In the genomic region with DNA sequence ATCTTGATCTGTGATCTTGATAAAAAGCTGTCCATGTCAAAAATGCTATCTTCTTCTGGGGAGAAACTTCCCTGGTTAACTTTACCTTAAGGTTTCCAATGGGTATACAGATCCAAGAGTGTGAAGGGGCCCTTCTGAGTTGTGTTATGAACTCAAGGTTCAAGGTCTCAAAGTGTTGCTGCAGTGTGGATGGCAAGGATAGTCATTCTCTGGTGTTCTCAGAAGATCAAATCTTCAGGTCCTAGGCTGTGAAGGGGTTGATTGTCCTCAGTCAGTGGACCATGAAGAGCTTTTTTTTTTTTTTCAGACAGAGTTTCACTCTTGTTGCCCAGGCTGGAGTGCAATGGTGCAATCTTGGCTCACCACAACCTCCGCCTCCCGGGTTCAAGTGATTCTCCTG, we compare ENCODE assay signal across 16 cellular contexts.
DNase-seq lines count a peak whose midpoint lies in the region; ATAC-seq and TF ChIP-seq lines count a peak whose summit lies in the region.
"Had no signal": no experiment of that assay in that cellular context is flagged by ENCODE, and none has a peak within 500 bp of the region (broad histone marks: within the 10 kb centered on the region; RNA-seq: fewer than 3 reads in every experiment).

No MANE protein-coding gene starts in this region.

- in situ Hi-C loops in GM13976 (cut with MboI; ENCODE audit: low sequenced_read_pairs, unreplicated experiment), result no loop called here

- H3K27ac ChIP-seq in WERI-Rb-1, result no peak overlapping the region
- H3K27ac ChIP-seq: adrenal gland, epithelial cell of prostate, HL-60, psoas muscle, upper lobe of left lung, VCaP had no signal

- peak; percentile 63 for DNase-seq in DMS53 (lab: John Stamatoyannopoulos, UW)
- no peak for DNase-seq in putamen (ENCODE audit: low spot score)
- no peak for DNase-seq in WERI-Rb-1
- no peak for DNase-seq in GM13976 (ENCODE audit: low spot score)
- no peak for DNase-seq in nephron progenitor cell
- DNase-seq: adrenal gland, left cardiac atrium, NCI-H2081 treated with DMSO at 0.1 percent for 48 hours, psoas muscle, upper lobe of left lung had no signal

- H3K36me3 ChIP-seq in WERI-Rb-1, result no peaks in the 10 kb centered on the region
- H3K36me3 ChIP-seq: adrenal gland, upper lobe of left lung had no signal

- H3K4me3 Mint-ChIP-seq in nephron progenitor cell, result no peak overlapping the region

- peaks cover 41% of the 10 kb centered on the region for H3K9me3 Mint-ChIP-seq in nephron progenitor cell

- TF ChIP-seq CTCF in WERI-Rb-1 (IDR thresholded peaks at IDR 0.05; ENCODE audit: low read depth, low read length) (no peak), GM13976 (IDR thresholded peaks at IDR 0.05; ENCODE audit: borderline replicate concordance, control extremely low read depth, extremely low read depth, insufficient read depth, missing control alignments) (no peak), nephron progenitor cell (IDR thresholded peaks at IDR 0.05) (no peak)

- H3K27me3 ChIP-seq in WERI-Rb-1 (ENCODE audit: insufficient read depth, low read depth, severe bottlenecking), result no peaks in the 10 kb centered on the region
- H3K27me3 ChIP-seq: adrenal gland, upper lobe of left lung had no signal

- peaks cover 7% of the 10 kb centered on the region for H3K27me3 Mint-ChIP-seq in nephron progenitor cell (ENCODE audit: low read depth, poor library complexity)

- peaks cover 5% of the 10 kb centered on the region for H3K36me3 Mint-ChIP-seq in nephron progenitor cell (ENCODE audit: low read depth)

- H3K4me1 Mint-ChIP-seq in nephron progenitor cell, result no peaks in the 10 kb centered on the region

- H3K27ac Mint-ChIP-seq in nephron progenitor cell, result no peak overlapping the region

- H3K9me3 ChIP-seq in WERI-Rb-1 (ENCODE audit: severe bottlenecking), result no peaks in the 10 kb centered on the region
- H3K9me3 ChIP-seq: adrenal gland, psoas muscle had no signal

- H3K4me3 ChIP-seq in WERI-Rb-1 (ENCODE audit: low read depth, low read length), result no peak overlapping the region
- H3K4me3 ChIP-seq: adrenal gland, psoas muscle, upper lobe of left lung had no signal

- ATAC-seq in GM18517 (IDR thresholded peaks at IDR 0.05; ENCODE audit: unreplicated experiment) (peak; percentile 72), HG02610 (IDR thresholded peaks at IDR 0.05; ENCODE audit: unreplicated experiment) (peak; percentile 65), HG03520 (IDR thresholded peaks at IDR 0.05; ENCODE audit: unreplicated experiment) (peak; percentile 58)
- ATAC-seq: left cardiac atrium, psoas muscle had no signal
